8 cellular contexts compared by ENCODE assay signal in the genomic region with DNA sequence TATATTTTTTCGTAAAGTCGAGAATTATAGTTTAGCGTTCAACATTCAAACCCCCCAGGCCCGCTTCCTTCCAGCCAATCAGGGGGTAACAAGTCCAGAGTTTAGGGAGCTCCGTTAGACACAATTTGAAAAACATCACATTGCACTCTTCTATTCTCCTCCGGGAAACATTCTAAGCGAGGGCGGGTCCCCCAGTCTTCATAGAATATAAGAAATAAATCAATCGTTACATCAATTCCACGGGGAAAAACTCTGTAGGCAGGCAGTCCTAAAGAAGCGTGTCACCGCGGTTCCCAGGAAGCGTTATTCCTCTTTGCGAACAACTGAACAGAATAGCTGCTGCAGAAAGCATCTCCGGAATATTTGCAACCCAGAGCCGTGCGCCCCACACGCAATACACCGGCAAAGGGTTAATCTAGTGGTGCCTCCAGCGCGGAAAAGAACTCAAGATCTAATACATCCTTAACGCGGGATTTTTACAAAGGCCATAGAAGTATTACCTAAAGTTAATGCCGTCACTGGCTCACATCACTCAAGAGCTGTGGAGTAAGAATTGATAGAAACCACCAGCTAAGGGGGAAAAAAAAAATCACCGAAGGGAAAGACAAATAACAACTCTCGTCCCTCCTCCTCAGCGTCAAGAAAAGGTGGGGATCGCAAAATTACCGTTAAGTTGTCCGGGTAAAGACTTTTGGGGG.
DNase-seq lines count a peak whose midpoint lies in the region; ATAC-seq and TF ChIP-seq lines count a peak whose summit lies in the region.

No MANE protein-coding gene starts in this region.

- no peaks in the 10 kb centered on the region for H3K27me3 ChIP-seq in neutrophil

- no peak for TF ChIP-seq CTCF in fibroblast of pulmonary artery (IDR thresholded peaks at IDR 0.05; ENCODE audit: low read length, missing control alignments)
- TF ChIP-seq CTCF in neutrophil (IDR thresholded peaks at IDR 0.05) = no peak

- ATAC-seq in HG03378 (IDR thresholded peaks at IDR 0.05; ENCODE audit: unreplicated experiment) (no peak), GM21367 (IDR thresholded peaks at IDR 0.05; ENCODE audit: unreplicated experiment) (no peak)

- H3K4me3 ChIP-seq in fibroblast of pulmonary artery (replicated peaks; ENCODE audit: low read depth, low read length) (peak overlapping the region; percentile 88), neutrophil (ENCODE audit: low read depth in 1 of 2, low read length in 1 of 2) (peak overlapping the region; percentile 80 to 84)

- peak overlapping the region; percentile 80 for H3K27ac ChIP-seq in neutrophil

- no peaks in the 10 kb centered on the region for H3K9me3 ChIP-seq in neutrophil

- H3K36me3 ChIP-seq in neutrophil = no peaks in the 10 kb centered on the region

- H3K4me1 ChIP-seq in neutrophil (ENCODE audit: control insufficient read depth in 1 of 2, insufficient read depth in 1 of 2, low read depth in 1 of 2, low read length in 1 of 2) = peaks cover 69 to 78% of the 10 kb centered on the region in 2 experiments

- DNase-seq in NCI-H524 (lab: John Stamatoyannopoulos, UW) = peak; percentile 31 to 52
- no peak for DNase-seq in NCI-H524 treated with DMSO at 0.1 percent for 48 hours (lab: John Stamatoyannopoulos, UW)
- DNase-seq in NCI-H2171 (lab: John Stamatoyannopoulos, UW) = peak; percentile 29
- peak; percentile 47 for DNase-seq in activated T-cell treated with anti-CD3 and anti-CD28 coated beads, Interleukin-2, amount 50 U/mL, for 1 hour
- peak; percentile 61 for DNase-seq in fibroblast of pulmonary artery (ENCODE audit: low read depth)
